ENCODE assay signal across 9 cellular contexts in genomic region chr19:47418595-47419036, GRCh38. TPM values are rescaled to one million over a fixed set of nuclear protein-coding genes. Genes with fewer than 3 reads are reported as not detected.
A peak's percentile ranks its signal among the peaks of the same experiment; 100 is the strongest.
DNase-seq lines count a peak whose midpoint lies in the region; ATAC-seq and TF ChIP-seq lines count a peak whose summit lies in the region.
"Had no signal": no experiment of that assay in that cellular context is flagged by ENCODE, and none has a peak within 500 bp of the region (broad histone marks: within the 10 kb centered on the region; RNA-seq: fewer than 3 reads in every experiment).

No MANE protein-coding gene starts in this region.

- CTCF ChIA-PET in OCI-LY7 (lab: Charles Lee; ENCODE audit: unreplicated experiment) = no interaction called here

- H3K4me1 ChIP-seq in adipocyte (ENCODE audit: control insufficient read depth, insufficient read depth, low read length) (peaks cover 10% of the 10 kb centered on the region), aorta (ENCODE audit: control insufficient read depth in 1 of 2, insufficient read depth in 2 of 2, low read length in 2 of 2) (no peaks in the 10 kb centered on the region), OCI-LY7 (ENCODE audit: insufficient read depth, low read length, poor library complexity, severe bottlenecking) (no peaks in the 10 kb centered on the region)

- peak overlapping the region; percentile 79 for H3K9ac ChIP-seq in adipocyte (ENCODE audit: low read length)

- H3K9me3 ChIP-seq in adipocyte (ENCODE audit: control insufficient read depth, low read length) (no peaks in the 10 kb centered on the region), aorta (ENCODE audit: control insufficient read depth, low read length) (no peaks in the 10 kb centered on the region), OCI-LY7 (ENCODE audit: low read length) (no peaks in the 10 kb centered on the region)

- no peak overlapping the region for H3K27ac Mint-ChIP-seq in stimulated activated effector memory CD8-positive, alpha-beta T cell treated with anti-CD3 and anti-CD28 coated beads, Interleukin-12 subunit alpha, Interleukin-12 subunit beta, amount 100 ng/mL, for 72 hours

- no TSS peak for BruUV-seq in OCI-LY7 (replicated peaks; lab: Mats Ljungman, UMichigan)

- peaks cover 56% of the 10 kb centered on the region for H3K4me1 Mint-ChIP-seq in stimulated activated effector memory CD8-positive, alpha-beta T cell treated with anti-CD3 and anti-CD28 coated beads, Interleukin-12 subunit alpha, Interleukin-12 subunit beta, amount 100 ng/mL, for 72 hours

- no peak for ATAC-seq in stimulated activated effector memory CD8-positive, alpha-beta T cell treated with anti-CD3 and anti-CD28 coated beads, Interleukin-12 subunit alpha, Interleukin-12 subunit beta, amount 100 ng/mL, for 72 hours
- no peak for ATAC-seq in aorta (ENCODE audit: low FRiP score)
- ATAC-seq in HG03565 (IDR thresholded peaks at IDR 0.05; ENCODE audit: unreplicated experiment) = no peak

- no peak for TF ChIP-seq CTCF in OCI-LY7 (conservative IDR thresholded peaks at IDR 0.05; ENCODE audit: low read length)

- H3K4me3 ChIP-seq in adipocyte (ENCODE audit: low read length) = peak overlapping the region; percentile 79
- H3K4me3 ChIP-seq in aorta (ENCODE audit: low read length in 2 of 2) = peak overlapping the region in 1 of 2 donors; percentile 32
- H3K4me3 ChIP-seq in OCI-LY7 (ENCODE audit: low read depth, low read length, poor library complexity, severe bottlenecking) = no peak overlapping the region

- H3K27ac ChIP-seq in aorta (ENCODE audit: low read depth in 1 of 2, low read length in 2 of 2) = no peak overlapping the region
- H3K27ac ChIP-seq in OCI-LY7 (ENCODE audit: low read depth, low read length, poor library complexity, severe bottlenecking) = no peak overlapping the region

- H3K27me3 ChIP-seq in adipocyte (replicated peaks; ENCODE audit: control insufficient read depth, insufficient read depth, low read length) = peaks cover 28% of the 10 kb centered on the region
- peaks cover 0 to 2% of the 10 kb centered on the region in 2 donors for H3K27me3 ChIP-seq in aorta (ENCODE audit: control insufficient read depth in 1 of 2, insufficient read depth in 2 of 2, low read length in 1 of 2)

- no peak overlapping the region for H2AFZ ChIP-seq in OCI-LY7 (ENCODE audit: low read length)

- POLR2A ChIA-PET in OCI-LY7 (lab: Charles Lee) = no interaction called here

- peak; percentile 58 for DNase-seq in NCI-H82 (lab: John Stamatoyannopoulos, UW)
- no peak for DNase-seq in NCI-H82 treated with DMSO at 0.1 percent for 48 hours (lab: John Stamatoyannopoulos, UW; ENCODE audit: unreplicated experiment)
- peak; percentile 39 for DNase-seq in adipocyte (ENCODE audit: low read depth)
- DNase-seq in iPS-NIHi7 (ENCODE audit: extremely low spot score) = peak; percentile 30
- no peak for DNase-seq in stimulated activated effector memory CD8-positive, alpha-beta T cell treated with anti-CD3 and anti-CD28 coated beads, Interleukin-12 subunit alpha, Interleukin-12 subunit beta, amount 100 ng/mL, for 72 hours (ENCODE audit: low spot score in 2 of 2)
- DNase-seq in aorta = no peak
- no peak for DNase-seq in OCI-LY7 (ENCODE audit: low spot score)
- DNase-seq: NCI-H2029 had no signal

- H3K36me3 Mint-ChIP-seq in stimulated activated effector memory CD8-positive, alpha-beta T cell treated with anti-CD3 and anti-CD28 coated beads, Interleukin-12 subunit alpha, Interleukin-12 subunit beta, amount 100 ng/mL, for 72 hours = peaks cover 6% of the 10 kb centered on the region

- H3K79me2 ChIP-seq in OCI-LY7 (ENCODE audit: insufficient read depth, low read depth, low read length) = no peaks in the 10 kb centered on the region

- 1 to 3% methylated on average over 14 to 16 of the region's 16 CpGs for WGBS in aorta, 2 donors

- intact Hi-C loops in aorta (cut with DNase I) = no loop called here
- intact Hi-C loops in OCI-LY7 (cut with micrococcal nuclease; ENCODE audit: unreplicated experiment) = no loop called here

- H3K9me2 ChIP-seq in OCI-LY7 (ENCODE audit: insufficient read depth, low read length) = no peaks in the 10 kb centered on the region

- peak overlapping the region; percentile 48 for H3K4me3 Mint-ChIP-seq in stimulated activated effector memory CD8-positive, alpha-beta T cell treated with anti-CD3 and anti-CD28 coated beads, Interleukin-12 subunit alpha, Interleukin-12 subunit beta, amount 100 ng/mL, for 72 hours

- H3K4me2 ChIP-seq in OCI-LY7 (ENCODE audit: low read length) = no peak overlapping the region

- H3K9me3 Mint-ChIP-seq in stimulated activated effector memory CD8-positive, alpha-beta T cell treated with anti-CD3 and anti-CD28 coated beads, Interleukin-12 subunit alpha, Interleukin-12 subunit beta, amount 100 ng/mL, for 72 hours = no peaks in the 10 kb centered on the region

- no peaks in the 10 kb centered on the region for H4K20me1 ChIP-seq in OCI-LY7 (ENCODE audit: insufficient read depth, low read length)

- H3K36me3 ChIP-seq in adipocyte (ENCODE audit: control insufficient read depth, insufficient read depth, low read length, severe bottlenecking) (peaks cover 7% of the 10 kb centered on the region), aorta (ENCODE audit: control insufficient read depth in 1 of 2, insufficient read depth in 2 of 2, low read length in 1 of 2) (no peaks in the 10 kb centered on the region), OCI-LY7 (ENCODE audit: insufficient read depth, low read length) (no peaks in the 10 kb centered on the region)

RNA-seq across cellular contexts. Expression of gene MEIS3, which starts 0.7 kb away (rescaled TPM):
- total RNA-seq in aorta = 10 to 100 TPM in 1 of 2 donors, 1 to 10 TPM in 1; 7.7 to 19.6 TPM
- 1 to 10 TPM in 1 of 2 donors, under 1 TPM in 1; 0.75 to 3.9 TPM for polyA plus RNA-seq in aorta
- total RNA-seq in OCI-LY7 (2014; rRNA removed; shearing (Covaris generic)) = not detected in 2 replicates
- total RNA-seq in OCI-LY7 (2022) = 0.79 and 1.3 TPM in 2 replicates

RNA-seq across cellular contexts. Expression of gene SLC8A2, which starts 53.1 kb away (rescaled TPM):
- total RNA-seq in aorta (under 1 TPM; 0.23 to 0.72 TPM), OCI-LY7 (2022) (0.36 and 0.59 TPM in 2 replicates)
- not detected for polyA plus RNA-seq in aorta
- 0.13 TPM in 1 of 2 replicates, not detected in the other for total RNA-seq in OCI-LY7 (2014; rRNA removed; shearing (Covaris generic))

Comparison
In these comparisons a context has a peak if more than half of its experiments do, and no peak if none do; other contexts are left out.
1. DNase-seq: peak in NCI-H82 (single experiment), adipocyte (single experiment) and iPS-NIHi7 (single experiment); none in NCI-H82 treated with DMSO at 0.1 percent for 48 hours (single experiment), stimulated activated effector memory CD8-positive, alpha-beta T cell treated with anti-CD3 and anti-CD28 coated beads, Interleukin-12 subunit alpha, Interleukin-12 subunit beta, amount 100 ng/mL, for 72 hours (0 of 2), aorta (0 of 2) and OCI-LY7 (single experiment).